ENCODE assay signal across 8 cellular contexts in the genomic region with DNA sequence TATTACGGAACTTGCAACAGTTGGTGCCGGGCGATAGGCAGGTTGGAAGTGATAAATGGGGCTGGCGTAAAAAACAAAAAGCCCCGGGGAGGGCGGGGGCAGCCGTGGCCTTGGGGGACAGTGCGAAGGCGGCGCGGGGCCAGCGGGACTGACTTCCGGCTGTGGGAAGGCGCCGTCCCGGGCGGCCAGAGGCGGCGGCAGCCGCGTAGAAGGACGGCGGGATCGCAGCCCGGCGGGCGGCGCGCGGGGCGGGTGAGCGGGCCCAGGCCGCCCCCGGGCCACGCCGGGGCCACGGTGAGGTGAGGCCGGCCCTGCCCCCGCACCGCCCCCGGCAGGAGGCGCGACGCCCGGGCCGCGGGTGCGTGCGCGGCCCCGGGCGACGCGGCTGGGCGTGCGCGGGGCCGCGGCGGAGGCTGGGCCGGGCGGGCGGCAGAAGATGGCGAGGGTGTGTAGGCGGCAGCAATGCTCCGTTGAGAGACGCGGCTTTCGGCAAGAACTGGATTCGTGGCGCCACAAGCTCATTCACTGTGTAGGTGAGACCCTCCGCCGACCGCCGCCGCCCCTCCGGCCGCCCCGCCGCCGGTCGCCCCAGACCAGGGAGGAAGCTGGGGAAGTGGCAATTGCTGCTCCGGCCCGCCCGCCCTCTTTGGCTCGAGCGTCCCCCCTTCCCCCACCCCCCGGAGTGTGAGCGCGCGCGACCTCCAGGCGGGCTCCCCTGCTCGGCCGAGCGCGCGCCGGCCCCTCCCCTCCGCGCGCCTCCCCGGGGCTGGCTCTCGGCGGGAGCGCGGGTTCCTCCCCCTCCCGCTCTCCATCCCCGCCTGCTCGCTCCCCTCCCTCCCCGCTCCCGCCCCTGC. TPM values are rescaled to one million over a fixed set of nuclear protein-coding genes. Genes with fewer than 3 reads are reported as not detected.
DNase-seq lines count a peak whose midpoint lies in the region; FAIRE-seq and TF ChIP-seq lines count a peak whose summit lies in the region.

A gene (plus strand): TSS at position 432 of the 854 bp plus-strand sequence. CDS start 116,760 bp downstream, outside the sequence.

- no peaks in the 10 kb centered on the region for H3K9me2 ChIP-seq in Loucy (replicated peaks; ENCODE audit: low read depth, low read length)

- H3K9me3 ChIP-seq in Loucy (ENCODE audit: insufficient read depth, low read depth, low read length) (no peaks in the 10 kb centered on the region), neutrophil (no peaks in the 10 kb centered on the region)

- peak within 1 kb of the TSS; percentile 88 for H2AFZ ChIP-seq in Loucy (ENCODE audit: low read length)

- peaks cover 43% of the 10 kb centered on the region for H3K79me2 ChIP-seq in Loucy (ENCODE audit: insufficient read depth, low read length)

- H4K20me1 ChIP-seq in Loucy (ENCODE audit: insufficient read depth, low read length, poor library complexity, severe bottlenecking) = peaks cover 41% of the 10 kb centered on the region

- H3K4me2 ChIP-seq in Loucy (ENCODE audit: low read depth, low read length, poor library complexity, severe bottlenecking) = peak within 1 kb of the TSS; percentile 93

- H3K4me1 ChIP-seq in Loucy (ENCODE audit: insufficient read depth, low read length, poor library complexity, severe bottlenecking) (peaks cover 43% of the 10 kb centered on the region), neutrophil (ENCODE audit: control insufficient read depth in 1 of 2, insufficient read depth in 1 of 2, low read depth in 1 of 2, low read length in 1 of 2) (peaks cover 47 to 53% of the 10 kb centered on the region in 2 experiments)

- H3K27me3 ChIP-seq in Loucy (ENCODE audit: insufficient read depth, low read length, poor library complexity, severe bottlenecking) (no peaks in the 10 kb centered on the region), neutrophil (no peaks in the 10 kb centered on the region)

- no peak for FAIRE-seq in frontal cortex (lab: Jason Lieb, UNC)

- DNase-seq in ELF-1 (ENCODE audit: low read depth, low spot score) (peak; percentile 88), GOT3 (lab: John Stamatoyannopoulos, UW) (peak; percentile 85), SK-N-DZ (ENCODE audit: low spot score) (peak; percentile 84), frontal cortex (ENCODE audit: low spot score in 2 of 2) (peak; percentile 92 to 97)
- peak; percentile 83 for DNase-seq in activated naive CD4-positive, alpha-beta T cell treated with Interleukin-2 at 50 U/mL for 16 hours

- no peak for TF ChIP-seq CTCF in Loucy (conservative IDR thresholded peaks at IDR 0.05; ENCODE audit: low read length)
- TF ChIP-seq CTCF in neutrophil (IDR thresholded peaks at IDR 0.05) = no peak
- no peak for TF ChIP-seq CTCF in subcutaneous adipose tissue (IDR thresholded peaks at IDR 0.05; ENCODE audit: low read depth)

- H3K9ac ChIP-seq in Loucy (ENCODE audit: low read depth, low read length, poor library complexity, severe bottlenecking) = peak within 1 kb of the TSS; percentile 92

- H3K36me3 ChIP-seq in Loucy (ENCODE audit: insufficient read depth, low read length) (no peaks in the 10 kb centered on the region), neutrophil (no peaks in the 10 kb centered on the region)

- H3K27ac ChIP-seq in neutrophil = peak within 1 kb of the TSS; percentile 96

- H3F3A ChIP-seq in Loucy (ENCODE audit: low read depth) = peaks cover 8% of the 10 kb centered on the region

- H3K4me3 ChIP-seq in Loucy (ENCODE audit: low read length, poor library complexity, severe bottlenecking) = peak within 1 kb of the TSS; percentile 94
- peak within 1 kb of the TSS; percentile 84 to 89 for H3K4me3 ChIP-seq in neutrophil (ENCODE audit: low read depth in 1 of 2, low read length in 1 of 2)

RNA-seq across cellular contexts. Expression of the gene that starts here (rescaled TPM):
- polyA plus RNA-seq in SK-N-DZ (2014; cell fraction: cytosol; rRNA removed) = 11.8 and 12.3 TPM in 2 replicates
- polyA plus RNA-seq in SK-N-DZ (2014; cell fraction: nucleus; rRNA removed) = 10.3 and 16.0 TPM in 2 replicates
- total RNA-seq in frontal cortex = 52.2 TPM
- 10 to 100 TPM; 23.6 to 45.2 (median 32.9) TPM for total RNA-seq in subcutaneous adipose tissue

Comparison
In these comparisons a context has a peak if more than half of its experiments do, and no peak if none do; other contexts are left out.
1. Peak in every context shown above with its lines: DNase-seq, H3K4me3 ChIP-seq and H3K27ac ChIP-seq.